Comparison of ENCODE assay signal across 8 cellular contexts in genomic region chr3:141875374-141875892, GRCh38. TPM values are rescaled to one million over a fixed set of nuclear protein-coding genes. Genes with fewer than 3 reads are reported as not detected.
A peak's percentile ranks its signal among the peaks of the same experiment; 100 is the strongest.
DNase-seq lines count a peak whose midpoint lies in the region; ATAC-seq and TF ChIP-seq lines count a peak whose summit lies in the region.

No MANE protein-coding gene starts in this region.

- H3F3A ChIP-seq in PC-3 (ENCODE audit: low read length, unreplicated experiment): no peaks in the 10 kb centered on the region

- POLR2A ChIA-PET in PC-3 (lab: Charles Lee; ENCODE audit: unreplicated experiment): interaction anchor here (0.6 to 0.7 kb wide), 2 partner anchors 24 to 100 kb away, joined by 5 to 18 read pairs; no protein-coding TSS in a partner anchor

- DNase-seq in COLO829 (ENCODE audit: low spot score) (peak; percentile 87), PC-3 (peak; percentile 76), activated T-cell treated with anti-CD3 and anti-CD28 coated beads for 48 hours (ENCODE audit: low read depth) (peak; percentile 77), epithelial cell of prostate (ENCODE audit: low read depth, low spot score) (no peak), mucosa of descending colon (peak; percentile 91 to 93 (median 91))
- DNase-seq in Jurkat, Clone E6-1 (ENCODE audit: low read depth, low spot score): peak; percentile 83
- peak; percentile 72 for DNase-seq in stimulated activated CD8-positive, alpha-beta memory T cell treated with anti-CD3 and anti-CD28 coated beads, Interleukin-4, amount 100 ng/mL, for 24 hours (ENCODE audit: low read depth)

- H3K4me2 ChIP-seq in PC-3 (ENCODE audit: low read length): peak overlapping the region; percentile 97

- H2AFZ ChIP-seq in PC-3 (ENCODE audit: low read length): peak overlapping the region; percentile 99

- H3K9me2 ChIP-seq in PC-3 (replicated peaks; ENCODE audit: low read length): no peaks in the 10 kb centered on the region

- H3K9me3 ChIP-seq in PC-3 (ENCODE audit: low read length) (no peaks in the 10 kb centered on the region), mucosa of descending colon (no peaks in the 10 kb centered on the region)

- no TSS peak for BruUV-seq in PC-3 (replicated peaks; lab: Mats Ljungman, UMichigan)

- H3K4me3 ChIP-seq in Jurkat, Clone E6-1 (ENCODE audit: low read length): peak overlapping the region; percentile 82
- H3K4me3 ChIP-seq in PC-3 (ENCODE audit: low read length): peak overlapping the region; percentile 80
- peak overlapping the region; percentile 35 for H3K4me3 ChIP-seq in mucosa of descending colon

- CTCF ChIA-PET in PC-3 (lab: Charles Lee): interaction anchor here (0.5 kb wide), 1 partner anchor 132 kb away, joined by 3 read pairs; no protein-coding TSS in a partner anchor

- no peaks in the 10 kb centered on the region for H3K36me3 ChIP-seq in PC-3 (ENCODE audit: low read depth, low read length)
- no peaks in the 10 kb centered on the region for H3K36me3 ChIP-seq in mucosa of descending colon (ENCODE audit: low read depth)

- intact Hi-C loops in PC-3 (cut with micrococcal nuclease): loop anchor here (1.0 to 5.0 kb wide), 4 partner anchors 35 to 137 kb away; partner anchors contain the start of gene RNF7
- intact Hi-C loops in mucosa of descending colon (cut with DNase I, micrococcal nuclease): loop anchor here in 1 of 2 donors (5.0 kb wide), 1 partner anchor 138 kb away; the partner anchor contains the start of gene RNF7

- H3K4me1 ChIP-seq in PC-3 (ENCODE audit: insufficient read depth, low read length) (0 out of 2 replicates have a peak, but pooled peaks cover 7% of the 10 kb centered on the region), mucosa of descending colon (ENCODE audit: low read depth) (peaks cover 21% of the 10 kb centered on the region)

- peaks cover 33% of the 10 kb centered on the region for H3K79me2 ChIP-seq in PC-3 (ENCODE audit: low read length)

- TF ChIP-seq CTCF in PC-3 (conservative IDR thresholded peaks at IDR 0.05; ENCODE audit: low read depth, low read length) (peak; percentile 77), mucosa of descending colon (IDR thresholded peaks at IDR 0.05) (peak; percentile 82)

- H3K27ac ChIP-seq in PC-3 (ENCODE audit: low read length): peak overlapping the region; percentile 60; the same call in 1 of the 2 replicates
- peak overlapping the region; percentile 95 for H3K27ac ChIP-seq in epithelial cell of prostate

- H3K27me3 ChIP-seq in PC-3 (ENCODE audit: low read length): no peaks in the 10 kb centered on the region

- peak; percentile 64 for ATAC-seq in GM21528 (IDR thresholded peaks at IDR 0.05; ENCODE audit: low FRiP score, unreplicated experiment)
- peak; percentile 73 for ATAC-seq in PC-3
- ATAC-seq in mucosa of descending colon: peak; percentile 82

- peak overlapping the region; percentile 66 for H3K9ac ChIP-seq in PC-3 (ENCODE audit: low read length)

- peaks cover 14% of the 10 kb centered on the region; the same call in 1 of the 2 replicates for H4K20me1 ChIP-seq in PC-3 (ENCODE audit: low read length)

RNA-seq across cellular contexts. Expression of gene ATP1B3, which starts 1.0 kb away (rescaled TPM):
- 211 TPM for polyA plus RNA-seq in Jurkat, Clone E6-1 (2012; ENCODE audit: insufficient read depth, insufficient read length)
- total RNA-seq in PC-3 (2014; rRNA removed) (20.2 and 20.6 TPM in 2 replicates), mucosa of descending colon (100 to 1,000 TPM; 266 to 466 (median 330) TPM)

Comparison
In these comparisons a context has a peak if more than half of its experiments do, and no peak if none do; other contexts are left out.
1. RNA of gene ATP1B3, which starts 1.0 kb away (total RNA-seq): 266 to 466 TPM in mucosa of descending colon; 20.2 to 20.6 TPM in PC-3; every median in the first group is over 10 times any median in the second.
2. Peak in every context shown above with its lines, with median percentiles within 50 percentile points of each other: ATAC-seq and H3K4me3 ChIP-seq.